In genomic region chr4:64538219-64538618, GRCh38 we compare ENCODE assay signal across 19 cellular contexts.
DNase-seq lines count a peak whose midpoint lies in the region; ATAC-seq and TF ChIP-seq lines count a peak whose summit lies in the region.
"Had no signal": no experiment of that assay in that cellular context is flagged by ENCODE, and none has a peak within 500 bp of the region (broad histone marks: within the 10 kb centered on the region; RNA-seq: fewer than 3 reads in every experiment).

No MANE protein-coding gene starts in this region.

- intact Hi-C loops in A673 (cut with micrococcal nuclease; ENCODE audit: unreplicated experiment) (loop anchor here (5.0 to 10.0 kb wide), 2 partner anchors 376 to 1013 kb away; no protein-coding TSS in a partner anchor), sigmoid colon (cut with DNase I) (loop anchor here (2.0 kb wide), 1 partner anchor 377 kb away; no protein-coding TSS in a partner anchor)

- H3K27me3 ChIP-seq in A673 (replicated peaks; ENCODE audit: insufficient read depth, low read depth, low read length, poor library complexity) (no peaks in the 10 kb centered on the region), hepatocyte (no peaks in the 10 kb centered on the region), sigmoid colon (no peaks in the 10 kb centered on the region)
- H3K27me3 ChIP-seq: cardiac muscle cell, neutrophil had no signal

- DNase-seq in A673 (ENCODE audit: low spot score), result peak; percentile 4
- DNase-seq in Kasumi-1 (lab: John Stamatoyannopoulos, UW), result peak; percentile 27 to 32
- peak; percentile 3 for DNase-seq in RPMI8226
- DNase-seq in hepatocyte (ENCODE audit: low spot score), result no peak
- no peak for DNase-seq in sigmoid colon
- no peak for DNase-seq in GM10248 (ENCODE audit: extremely low spot score)
- DNase-seq: activated CD4-positive, alpha-beta T cell treated with anti-CD3 and anti-CD28 coated beads, Interleukin-2, amount 10 ng/mL, durations not matched to agents 24 days and 14 days; activated T-cell treated with anti-CD3 and anti-CD28 coated beads, Interleukin-2, amount 50 U/mL, for 1 hour; effector memory CD4-positive, alpha-beta T cell; HFFc6; Karpas-422; mesenchymal stem cell; NCI-H2107; T-cell had no signal

- H3K4me1 ChIP-seq in A673 (ENCODE audit: insufficient read depth, low read length, poor library complexity, severe bottlenecking) (no peaks in the 10 kb centered on the region), hepatocyte (ENCODE audit: insufficient read depth) (no peaks in the 10 kb centered on the region), sigmoid colon (no peaks in the 10 kb centered on the region)

- no TSS peak for BruUV-seq in A673 (replicated peaks; lab: Mats Ljungman, UMichigan)

- no peaks in the 10 kb centered on the region for H3K9me2 ChIP-seq in hepatocyte (replicated peaks; ENCODE audit: insufficient read depth)

- H3K27ac ChIP-seq in A673 (ENCODE audit: low read depth, low read length, poor library complexity, severe bottlenecking) (no peak overlapping the region), hepatocyte (no peak overlapping the region), sigmoid colon (no peak overlapping the region)
- H3K27ac ChIP-seq: HL-60, neutrophil had no signal

- no peak for TF ChIP-seq EP300 in sigmoid colon (IDR thresholded peaks at IDR 0.05)

- no peak for TF ChIP-seq POLR2A in sigmoid colon (IDR thresholded peaks at IDR 0.05)

- no peaks in the 10 kb centered on the region for H3K36me3 ChIP-seq in A673 (ENCODE audit: insufficient read depth, low read length, poor library complexity, severe bottlenecking)
- H3K36me3 ChIP-seq in hepatocyte (replicated peaks; ENCODE audit: insufficient read depth, low read depth), result no peaks in the 10 kb centered on the region
- no peaks in the 10 kb centered on the region for H3K36me3 ChIP-seq in sigmoid colon
- H3K36me3 ChIP-seq: cardiac muscle cell, neutrophil had no signal

- no peak overlapping the region for H3K4me2 ChIP-seq in hepatocyte

- ATAC-seq in GM21381 (IDR thresholded peaks at IDR 0.05; ENCODE audit: unreplicated experiment) (no peak), GM21529 (IDR thresholded peaks at IDR 0.05; ENCODE audit: unreplicated experiment) (no peak)
- ATAC-seq: T-cell had no signal

- TF ChIP-seq CTCF in A673 (conservative IDR thresholded peaks at IDR 0.05; ENCODE audit: low read depth, low read length), result peak; percentile 31
- TF ChIP-seq CTCF in hepatocyte (IDR thresholded peaks at IDR 0.05; ENCODE audit: poor library complexity), result peak; percentile 18
- no peak for TF ChIP-seq CTCF in sigmoid colon (IDR thresholded peaks at IDR 0.05)
- TF ChIP-seq CTCF in GM10248 (IDR thresholded peaks at IDR 0.05; ENCODE audit: control extremely low read depth, extremely low read depth, low read depth, missing control alignments), result no peak

- H3K79me2 ChIP-seq in hepatocyte, result no peaks in the 10 kb centered on the region

- CTCF ChIA-PET in A673 (lab: Charles Lee) (no interaction called here), GM10248 (lab: Yijun Ruan, JAX) (interaction anchor here (0.9 to 2.0 kb wide), 8 partner anchors 7 to 382 kb away, joined by 3 to 18 read pairs (median 4); no protein-coding TSS in a partner anchor)

- WGBS in hepatocyte (ENCODE audit: low lambda C conversion rate, missing lambda C conversion rate), result 75% methylated on average over 8 of the region's 8 CpGs
- 71% methylated on average over 8 of the region's 8 CpGs for WGBS in sigmoid colon, 2 donors

- H3K9me3 ChIP-seq in A673 (ENCODE audit: low read depth, low read length, poor library complexity, severe bottlenecking) (no peaks in the 10 kb centered on the region), hepatocyte (ENCODE audit: low read depth) (no peaks in the 10 kb centered on the region), sigmoid colon (no peaks in the 10 kb centered on the region)
- H3K9me3 ChIP-seq: neutrophil had no signal

- H3K4me3 ChIP-seq in A673 (ENCODE audit: low read depth, low read length, poor library complexity, severe bottlenecking) (no peak overlapping the region), hepatocyte (no peak overlapping the region), sigmoid colon (no peak overlapping the region)
- H3K4me3 ChIP-seq: cardiac muscle cell had no signal

- POLR2A ChIA-PET in A673 (lab: Charles Lee; ENCODE audit: low non-redundant PET), result no interaction called here
- POLR2A ChIA-PET in GM10248 (lab: Yijun Ruan, JAX), result no interaction called here

- H2AFZ ChIP-seq in hepatocyte, result no peak overlapping the region

- no peaks in the 10 kb centered on the region for H4K20me1 ChIP-seq in hepatocyte (ENCODE audit: insufficient read depth, poor library complexity, severe bottlenecking)

Comparison
In these comparisons a context has a peak if more than half of its experiments do, and no peak if none do; other contexts are left out.
1. DNase-seq: peak in A673 (single experiment), Kasumi-1 (2 of 2) and RPMI8226 (single experiment); none in hepatocyte (single experiment), sigmoid colon (single experiment) and GM10248 (single experiment).
2. CTCF ChIP-seq: peak in A673 (single experiment) and hepatocyte (single experiment); none in sigmoid colon (0 of 4) and GM10248 (single experiment).